8 cellular contexts compared by ENCODE assay signal in the genomic region with DNA sequence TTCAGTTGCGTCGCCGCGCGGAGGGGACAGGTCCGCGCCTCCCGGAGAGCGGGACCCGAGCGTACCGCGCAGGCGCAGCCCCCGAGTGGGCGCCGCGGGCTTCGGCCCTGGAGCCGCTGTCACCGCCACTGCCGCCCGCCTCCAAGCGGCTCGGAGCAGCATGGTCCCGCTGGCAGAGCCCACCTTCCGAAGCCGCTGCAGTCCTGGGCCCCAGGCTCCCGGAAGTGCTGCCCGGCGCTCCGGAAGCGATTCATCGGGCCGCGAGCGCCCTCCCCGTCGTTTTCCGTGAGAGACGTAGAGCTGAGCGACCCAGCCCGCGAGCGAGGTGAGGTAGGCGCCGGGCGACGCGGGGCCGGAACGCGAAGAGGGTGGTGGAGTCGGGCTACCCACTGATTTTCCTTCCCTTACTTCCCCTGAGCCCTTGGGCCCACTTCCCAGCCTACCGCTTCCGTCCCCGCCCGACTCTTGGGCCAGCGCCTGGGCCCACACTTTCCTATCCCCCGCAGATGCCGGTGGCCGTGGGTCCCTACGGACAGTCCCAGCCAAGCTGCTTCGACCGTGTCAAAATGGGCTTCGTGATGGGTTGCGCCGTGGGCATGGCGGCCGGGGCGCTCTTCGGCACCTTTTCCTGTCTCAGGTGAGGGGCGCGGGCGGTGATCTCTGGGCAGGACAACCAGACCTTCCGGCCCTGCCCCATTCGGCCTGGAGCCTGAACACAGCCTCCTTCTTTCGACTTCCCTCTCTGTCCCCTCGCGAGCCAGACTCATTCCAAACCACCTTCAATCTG. TPM values are rescaled to one million over a fixed set of nuclear protein-coding genes. Genes with fewer than 3 reads are reported as not detected.
DNase-seq lines count a peak whose midpoint lies in the region; ATAC-seq, FAIRE-seq and TF ChIP-seq lines count a peak whose summit lies in the region.

A gene (minus strand): TSS at position 226 of the 787 bp plus-strand sequence. CDS start 64 bp downstream, at position 162.
A gene (plus strand): TSS at position 279 of the 787 bp plus-strand sequence. CDS start 228 bp downstream, at position 507.

- FAIRE-seq in GM12892 (lab: Jason Lieb, UNC), result peak; percentile 81

- peak within 1 kb of the TSS; percentile 89 for H2AFZ ChIP-seq in hepatocyte

- H3K27me3 ChIP-seq in hepatocyte, result no peaks in the 10 kb centered on the region

- ATAC-seq in HG02884 (IDR thresholded peaks at IDR 0.05; ENCODE audit: unreplicated experiment) (peak; percentile 79), GM18517 (IDR thresholded peaks at IDR 0.05; ENCODE audit: unreplicated experiment) (no peak)

- H3K4me1 ChIP-seq in hepatocyte (ENCODE audit: insufficient read depth), result peaks cover 16% of the 10 kb centered on the region

- H3K27ac ChIP-seq in hepatocyte, result peak within 1 kb of the TSS; percentile 97

- peaks cover 21% of the 10 kb centered on the region for H4K20me1 ChIP-seq in hepatocyte (ENCODE audit: insufficient read depth, poor library complexity, severe bottlenecking)

- H3K4me2 ChIP-seq in hepatocyte, result peak within 1 kb of the TSS; percentile 86

- peak; percentile 89 for DNase-seq in GM12892 (ENCODE audit: insufficient read length)
- peak; percentile 26 to 33 for DNase-seq in NCI-H187 (lab: John Stamatoyannopoulos, UW)
- DNase-seq in T-helper 9 cell, result peak; percentile 82
- peak; percentile 49 for DNase-seq in astrocyte of the cerebellum (ENCODE audit: low read depth)
- DNase-seq in hepatocyte (ENCODE audit: low spot score), result peak; percentile 95
- peak; percentile 97 for DNase-seq in retina

- WGBS in hepatocyte (ENCODE audit: low lambda C conversion rate, missing lambda C conversion rate), result under 1% methylated on average over 71 of the region's 80 CpGs

- in situ Hi-C loops in astrocyte of the cerebellum (cut with HindIII; ENCODE audit: low sequenced_read_pairs), result no loop called here

- no peaks in the 10 kb centered on the region for H3K9me2 ChIP-seq in hepatocyte (replicated peaks; ENCODE audit: insufficient read depth)

- TF ChIP-seq POLR2A in GM12892 (IDR thresholded peaks at IDR 0.05; ENCODE audit: low read depth, low read length), result peak; percentile 88

- H3K36me3 ChIP-seq in hepatocyte (replicated peaks; ENCODE audit: insufficient read depth, low read depth), result peaks cover 3% of the 10 kb centered on the region

- H3K9me3 ChIP-seq in hepatocyte (ENCODE audit: low read depth), result no peaks in the 10 kb centered on the region

- TF ChIP-seq CTCF in astrocyte of the cerebellum (IDR thresholded peaks at IDR 0.05; ENCODE audit: low read depth, low read length, missing control alignments), result peak; percentile 26
- TF ChIP-seq CTCF in hepatocyte (IDR thresholded peaks at IDR 0.05; ENCODE audit: poor library complexity), result peak; percentile 19

- peaks cover 43% of the 10 kb centered on the region for H3K79me2 ChIP-seq in hepatocyte

- H3K4me3 ChIP-seq in astrocyte of the cerebellum (ENCODE audit: low read depth, low read length) (peak within 1 kb of the TSS; percentile 98), hepatocyte (peak within 1 kb of the TSS; percentile 77)

RNA-seq across cellular contexts. Expression of the first gene that starts in this region (rescaled TPM):
- 25.7 TPM for polyA plus RNA-seq in GM12892 (2012; ENCODE audit: missing spikeins)
- 48.5 and 49.0 TPM in 2 replicates for total RNA-seq in hepatocyte
- 30.2 and 38.1 TPM in 2 replicates for polyA plus RNA-seq in hepatocyte

RNA-seq across cellular contexts. Expression of the second gene that starts in this region (rescaled TPM):
- polyA plus RNA-seq in GM12892 (2012; ENCODE audit: missing spikeins), result 80.8 TPM
- 285 and 383 TPM in 2 replicates for total RNA-seq in hepatocyte
- polyA plus RNA-seq in hepatocyte, result 629 and 634 TPM in 2 replicates

Comparison
In these comparisons a context has a peak if more than half of its experiments do, and no peak if none do; other contexts are left out.
1. DNase-seq: peak in every context shown above with its lines; median percentile 97 in retina; 95 in hepatocyte; 89 in GM12892; 82 in T-helper 9 cell; 49 in astrocyte of the cerebellum; 30 in NCI-H187.